8 cellular contexts compared by ENCODE assay signal in genomic region chr5:56814361-56814962, GRCh38. TPM values are rescaled to one million over a fixed set of nuclear protein-coding genes. Genes with fewer than 3 reads are reported as not detected.
DNase-seq lines count a peak whose midpoint lies in the region; ATAC-seq and TF ChIP-seq lines count a peak whose summit lies in the region.

No MANE protein-coding gene starts in this region.

- no peaks in the 10 kb centered on the region for H3K36me3 ChIP-seq in effector memory CD4-positive, alpha-beta T cell (ENCODE audit: control insufficient read depth, insufficient read depth, low read length)
- H3K36me3 ChIP-seq in mesendoderm (ENCODE audit: control insufficient read depth, insufficient read depth, low read length) (no peaks in the 10 kb centered on the region), tibial nerve (no peaks in the 10 kb centered on the region)

- DNase-seq in AG04450 (ENCODE audit: low read depth, low spot score) (no peak), mesendoderm (peak; percentile 83), tibial nerve (ENCODE audit: low spot score in 2 of 2) (no peak), NCI-H187 (lab: John Stamatoyannopoulos, UW) (no peak), SIG-M5 (lab: John Stamatoyannopoulos, UW) (no peak)
- DNase-seq in activated CD4-positive, alpha-beta T cell treated with anti-CD3 and anti-CD28 coated beads, Interleukin-2, amount 50 U/mL, for 1 hour: peak; percentile 25
- peak; percentile 9 to 45 (median 28) for DNase-seq in effector memory CD4-positive, alpha-beta T cell

- H3K79me2 ChIP-seq in mesendoderm (ENCODE audit: control insufficient read depth, insufficient read depth, low read length): peaks cover 4% of the 10 kb centered on the region

- POLR2A ChIA-PET in AG04450 (lab: Yijun Ruan, JAX): no interaction called here

- TF ChIP-seq POLR2A in tibial nerve (IDR thresholded peaks at IDR 0.05): no peak

- no peak overlapping the region for H2BK5ac ChIP-seq in mesendoderm (ENCODE audit: low read length)

- H4K8ac ChIP-seq in mesendoderm (ENCODE audit: low read depth, low read length): no peak overlapping the region

- H2BK15ac ChIP-seq in mesendoderm (replicated peaks; ENCODE audit: low read depth): no peak overlapping the region

- WGBS in mesendoderm (ENCODE audit: extremely low coverage, insufficient coverage, low lambda C conversion rate): no CpG with 5 or more reads among the region's 31 CpGs
- 4 to 6% methylated on average over 28 to 31 of the region's 31 CpGs for WGBS in tibial nerve, 2 donors

- peak overlapping the region; percentile 76 for H3K4me3 ChIP-seq in AG04450 (ENCODE audit: low read depth, low read length)
- H3K4me3 ChIP-seq in effector memory CD4-positive, alpha-beta T cell (ENCODE audit: insufficient read depth, low read depth, low read length, poor library complexity, severe bottlenecking): peak overlapping the region; percentile 83
- peak overlapping the region; percentile 45 for H3K4me3 ChIP-seq in mesendoderm (ENCODE audit: low read length)
- peak overlapping the region; percentile 77 to 98 (median 86) for H3K4me3 ChIP-seq in tibial nerve

- H2BK120ac ChIP-seq in mesendoderm (ENCODE audit: low read depth, low read length): no peak overlapping the region

- H3K4me1 ChIP-seq in effector memory CD4-positive, alpha-beta T cell (ENCODE audit: control insufficient read depth, insufficient read depth, low read length, poor library complexity, severe bottlenecking): no peaks in the 10 kb centered on the region
- H3K4me1 ChIP-seq in mesendoderm (ENCODE audit: control insufficient read depth, low read depth, low read length) (no peaks in the 10 kb centered on the region), tibial nerve (peaks cover 0 to 24% (median 6%) of the 10 kb centered on the region in 4 donors)

- CTCF ChIA-PET in AG04450 (lab: Charles Lee): no interaction called here

- peaks cover 2% of the 10 kb centered on the region for H3K27me3 ChIP-seq in AG04450 (ENCODE audit: control insufficient read depth, insufficient read depth, low read length)
- H3K27me3 ChIP-seq in effector memory CD4-positive, alpha-beta T cell (replicated peaks; ENCODE audit: control insufficient read depth, insufficient read depth, low read length, poor library complexity, severe bottlenecking): no peaks in the 10 kb centered on the region
- H3K27me3 ChIP-seq in mesendoderm (ENCODE audit: insufficient read depth, low read length, poor library complexity): no peaks in the 10 kb centered on the region
- no peaks in the 10 kb centered on the region for H3K27me3 ChIP-seq in tibial nerve

- H3K9me3 ChIP-seq in AG04450 (ENCODE audit: control insufficient read depth, insufficient read depth, low read length) (no peaks in the 10 kb centered on the region; the same call in 1 of the 2 replicates), tibial nerve (no peaks in the 10 kb centered on the region)
- H3K9me3 ChIP-seq in effector memory CD4-positive, alpha-beta T cell (ENCODE audit: control insufficient read depth, low read length): no peaks in the 10 kb centered on the region

- no peak overlapping the region for H3K27ac ChIP-seq in AG04450 (ENCODE audit: low read depth, low read length)
- peak overlapping the region; percentile 93 for H3K27ac ChIP-seq in effector memory CD4-positive, alpha-beta T cell (ENCODE audit: insufficient read depth, low read length, poor library complexity, severe bottlenecking)
- no peak overlapping the region for H3K27ac ChIP-seq in mesendoderm (ENCODE audit: low read depth, low read length)
- peak overlapping the region; percentile 89 to 97 (median 94) for H3K27ac ChIP-seq in tibial nerve

- no peak overlapping the region for H4K5ac ChIP-seq in mesendoderm (ENCODE audit: low read length)

- H3K56ac ChIP-seq in mesendoderm (ENCODE audit: low read length): peak overlapping the region; percentile 59

- H3K23ac ChIP-seq in mesendoderm (ENCODE audit: low read length): no peak overlapping the region

- TF ChIP-seq CTCF in AG04450 (IDR thresholded peaks at IDR 0.05; ENCODE audit: low read depth, low read length) (no peak), tibial nerve (IDR thresholded peaks at IDR 0.05) (peak in 2 of 5 experiments; percentile 4 to 10)

- no peak overlapping the region for H3K18ac ChIP-seq in mesendoderm (ENCODE audit: low read length)

- H3K79me1 ChIP-seq in mesendoderm (ENCODE audit: low read length): no peaks in the 10 kb centered on the region

- H3K4me2 ChIP-seq in mesendoderm (ENCODE audit: low read length): peak overlapping the region; percentile 32

- H3K4ac ChIP-seq in mesendoderm (ENCODE audit: low read depth, low read length): no peak overlapping the region

- peak overlapping the region; percentile 52 for H3K9ac ChIP-seq in mesendoderm (ENCODE audit: low read length)

- ATAC-seq in HG02943 (IDR thresholded peaks at IDR 0.05; ENCODE audit: low read depth, unreplicated experiment): peak; percentile 1

- H2AK5ac ChIP-seq in mesendoderm (ENCODE audit: low read length): no peak overlapping the region

- TF ChIP-seq EP300 in tibial nerve (IDR thresholded peaks at IDR 0.05): no peak

RNA-seq across cellular contexts. Expression of gene MAP3K1, which starts 0.9 kb away (rescaled TPM):
- 5.4 and 7.7 TPM in 2 replicates for polyA plus RNA-seq in AG04450 (2011; rRNA removed)
- polyA minus RNA-seq in AG04450 (2011; rRNA and poly(A)+ RNA removed): 10.9 and 18.9 TPM in 2 replicates
- polyA plus RNA-seq in mesendoderm (2013, experiment 1 of 2): 9.7 TPM
- polyA plus RNA-seq in mesendoderm (2013, experiment 2 of 2): 9.6 TPM
- 10 to 100 TPM; 19.5 to 26.2 (median 22.9) TPM for total RNA-seq in tibial nerve

Comparison
In these comparisons a context has a peak if more than half of its experiments do, and no peak if none do; other contexts are left out.
1. DNase-seq: peak in activated CD4-positive, alpha-beta T cell treated with anti-CD3 and anti-CD28 coated beads, Interleukin-2, amount 50 U/mL, for 1 hour (single experiment), effector memory CD4-positive, alpha-beta T cell (3 of 3) and mesendoderm (single experiment); none in AG04450 (single experiment), tibial nerve (0 of 2), NCI-H187 (0 of 2) and SIG-M5 (single experiment).
2. H3K27ac ChIP-seq: peak in effector memory CD4-positive, alpha-beta T cell (single experiment) and tibial nerve (4 of 4); none in AG04450 (single experiment) and mesendoderm (single experiment).
3. Peak in every context shown above with its lines, with median percentiles within 50 percentile points of each other: H3K4me3 ChIP-seq.